Comparison of ENCODE assay signal across 25 cellular contexts in genomic region chr4:55745014-55745413, GRCh38.
"Had no signal": no experiment of that assay in that cellular context is flagged by ENCODE, and none has a peak within 500 bp of the region (broad histone marks: within the 10 kb centered on the region; RNA-seq: fewer than 3 reads in every experiment).

No MANE protein-coding gene starts in this region.

- H3K36me3 ChIP-seq: stomach, suprapubic skin, thoracic aorta, thyroid gland, tibial artery, tibial nerve, transverse colon, upper lobe of left lung, upper lobe of right lung, uterus, vagina had no signal

- H3K4me1 ChIP-seq: suprapubic skin, testis, thyroid gland, tibial artery, tibial nerve, transverse colon, upper lobe of left lung, upper lobe of right lung, uterus, vagina had no signal

- H3K27me3 ChIP-seq: suprapubic skin, testis, thyroid gland, tibial artery, tibial nerve, transverse colon, upper lobe of left lung, upper lobe of right lung, uterus, vagina had no signal

- H3K27ac ChIP-seq: stomach, suprapubic skin, testis, thoracic aorta, thyroid gland, tibial artery, tibial nerve, transverse colon, upper lobe of left lung, upper lobe of right lung, uterus, vagina had no signal

- ATAC-seq: stimulated activated memory B cell treated with anti-CD40 and anti-IgM and Interleukin-4, amounts not matched to agents 10 μg/mL and 1 μg/mL and 100 μg/mL, for 72 hours; stimulated activated naive B cell treated with anti-CD40 and anti-IgM and Interleukin-4, amounts not matched to agents 10 μg/mL and 1 μg/mL and 100 μg/mL, for 72 hours; stimulated activated naive CD8-positive, alpha-beta T cell treated with anti-CD3 and anti-CD28 coated beads, Interleukin-15, amount 100 ng/mL, for 72 hours; stimulated activated naive CD8-positive, alpha-beta T cell treated with anti-CD3 and anti-CD28 coated beads, Interleukin-15, Interleukin-2, amounts not matched to agents 100 U/mL and 50 U/mL, for 24 hours; upper lobe of right lung had no signal

- H3K4me3 ChIP-seq: stomach, suprapubic skin, testis, thoracic aorta, thyroid gland, tibial artery, tibial nerve, transverse colon, upper lobe of left lung, upper lobe of right lung, uterus, vagina had no signal

- H3K9me3 ChIP-seq: stomach, suprapubic skin, testis, thoracic aorta, thyroid gland, tibial artery, tibial nerve, transverse colon, upper lobe of left lung, upper lobe of right lung, uterus, vagina had no signal

- DNase-seq: stimulated activated CD4-positive, alpha-beta T cell treated with anti-CD3 and anti-CD28 coated beads, Interleukin-2, amount 100 ng/mL, for 48 hours; stimulated activated CD4-positive, alpha-beta T cell treated with anti-CD3 and anti-CD28 coated beads, Interleukin-4, amount 100 ng/mL, for 1 hour; stimulated activated CD4-positive, alpha-beta T cell treated with anti-CD3 and anti-CD28 coated beads, Interleukin-4, amount 100 ng/mL, for 24 hours; stimulated activated CD4-positive, alpha-beta T cell treated with anti-CD3 and anti-CD28 coated beads, Interleukin-4, amount 100 ng/mL, for 4 hours; stimulated activated CD8-positive, alpha-beta memory T cell treated with anti-CD3 and anti-CD28 coated beads, Interleukin-4, amount 100 ng/mL, for 48 hours; stimulated activated naive B cell treated with anti-CD40 and anti-IgM and Interleukin-4, amounts not matched to agents 10 μg/mL and 1 μg/mL and 100 μg/mL, for 72 hours; stimulated activated naive CD4-positive, alpha-beta T cell; stimulated activated naive CD4-positive, alpha-beta T cell treated with Interleukin-2 at 50 U/mL for 16 hours; stimulated activated naive CD8-positive, alpha-beta T cell treated with anti-CD3 and anti-CD28 coated beads, Interleukin-15, amount 100 ng/mL, for 72 hours; stimulated activated naive CD8-positive, alpha-beta T cell treated with anti-CD3 and anti-CD28 coated beads, Interleukin-15, Interleukin-2, amounts not matched to agents 100 U/mL and 50 U/mL, for 24 hours; stomach; substantia nigra; testis; thyroid gland; tibial artery; transverse colon; trophoblast cell; upper lobe of left lung; upper lobe of right lung; uterus had no signal
